27 cellular contexts compared by ENCODE assay signal in the genomic region with DNA sequence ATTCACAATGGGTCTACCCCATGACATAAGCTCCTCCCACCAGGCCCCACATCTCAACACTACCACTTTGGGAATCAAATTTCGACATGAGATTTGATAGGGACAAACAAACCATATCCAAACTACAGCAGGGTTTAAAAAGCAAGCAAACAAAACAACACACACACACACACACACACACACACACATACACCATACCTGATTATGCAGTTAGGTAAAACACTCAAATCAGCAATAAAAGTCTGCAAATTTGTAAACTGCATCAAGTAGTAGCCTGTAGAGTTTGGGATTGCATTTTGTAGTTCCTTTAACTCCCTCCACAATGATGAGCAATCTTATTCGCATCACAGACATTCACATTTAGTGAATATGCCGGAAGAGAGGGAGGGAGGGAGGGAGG.
"Had no signal": no experiment of that assay in that cellular context is flagged by ENCODE, and none has a peak within 500 bp of the region (broad histone marks: within the 10 kb centered on the region; RNA-seq: fewer than 3 reads in every experiment).

No MANE protein-coding gene starts in this region.

- DNase-seq: dermis blood vessel endothelial cell; dorsolateral prefrontal cortex; effector CD4-positive, alpha-beta T cell; effector memory CD4-positive, alpha-beta T cell; erythroblast; esophagus squamous epithelium; foreskin fibroblast; foreskin melanocyte; gastrocnemius medialis; glutamatergic neuron; head of caudate nucleus; heart right ventricle; hippocampal formation; left cardiac atrium; left lung; left ventricle myocardium superior; lower lobe of right lung; mesenchymal stem cell; mucosa of descending colon; naive thymus-derived CD8-positive, alpha-beta T cell had no signal

- H3K27me3 Mint-ChIP-seq: naive B cell; naive thymus-derived CD8-positive, alpha-beta T cell had no signal

- H3K4me3 ChIP-seq: coronary artery, dorsolateral prefrontal cortex, esophagus squamous epithelium, gastrocnemius medialis, heart right ventricle, left lung, lower lobe of right lung, mucosa of descending colon had no signal

- H3K36me3 ChIP-seq: esophagus squamous epithelium, gastrocnemius medialis, heart right ventricle, left lung, lower lobe of right lung had no signal

- H3K4me3 Mint-ChIP-seq: mesothelial cell of epicardium; naive B cell; naive thymus-derived CD8-positive, alpha-beta T cell had no signal

- H3K27ac Mint-ChIP-seq: mesothelial cell of epicardium had no signal

- H3K9me3 ChIP-seq: esophagus squamous epithelium, gastrocnemius medialis, lower lobe of right lung, mucosa of descending colon had no signal

- FAIRE-seq: endothelial cell of umbilical vein, islet of Langerhans, keratinocyte had no signal

- ATAC-seq: esophagus mucosa; gastrocnemius medialis; heart right ventricle; left cardiac atrium; left lung; left ventricle myocardium superior; lower lobe of right lung; mucosa of descending colon; naive thymus-derived CD8-positive, alpha-beta T cell had no signal

- H3K4me1 ChIP-seq: gastrocnemius medialis, lower lobe of right lung had no signal

- H3K27ac ChIP-seq: coronary artery, dorsolateral prefrontal cortex, esophagus squamous epithelium, gastrocnemius medialis, heart right ventricle, left lung, lower lobe of right lung had no signal

- H3K4me1 Mint-ChIP-seq: mesothelial cell of epicardium had no signal

- H3K27me3 ChIP-seq: dorsolateral prefrontal cortex, esophagus squamous epithelium, gastrocnemius medialis, heart right ventricle, left lung had no signal
